ENCODE assay signal across 8 cellular contexts in the genomic region with DNA sequence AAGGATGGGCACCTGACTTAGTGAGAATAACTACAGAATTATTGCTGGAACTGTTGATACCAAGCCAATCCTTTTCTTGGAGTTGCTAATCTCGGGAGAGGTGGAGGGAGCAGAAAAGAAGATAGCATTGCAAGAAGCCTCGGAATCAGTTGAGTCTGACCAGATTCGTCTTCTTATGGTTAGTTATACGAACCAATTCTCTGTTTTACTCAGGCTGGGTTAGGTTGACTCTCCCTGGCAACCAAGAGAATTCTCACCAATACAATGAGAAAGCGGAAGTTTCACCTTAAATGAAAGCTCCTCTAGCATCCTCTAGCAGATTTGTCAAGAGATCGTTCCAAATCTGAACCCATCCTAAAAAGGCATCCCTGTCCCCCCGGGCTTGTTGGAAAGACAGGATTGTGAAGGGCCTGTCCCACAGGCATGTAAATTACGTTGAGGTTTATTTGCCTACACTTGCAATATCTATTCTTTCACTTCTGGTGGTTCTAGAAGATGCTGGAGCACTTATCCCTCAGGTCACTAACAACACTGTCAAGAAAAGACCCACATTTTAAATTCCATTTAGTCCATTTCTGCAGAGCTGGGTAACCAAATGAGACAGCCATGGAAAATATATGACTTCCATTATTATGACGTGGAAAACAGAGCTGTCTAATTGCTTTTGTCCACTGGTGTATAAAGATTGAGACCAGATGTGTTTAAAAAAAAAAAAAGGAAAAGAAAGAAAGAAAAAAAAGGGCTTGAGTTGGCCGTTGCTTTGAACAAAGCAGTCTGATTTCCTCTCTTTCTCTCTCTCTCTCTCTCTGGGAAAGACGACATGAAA. TPM values are rescaled to one million over a fixed set of nuclear protein-coding genes. Genes with fewer than 3 reads are reported as not detected.
DNase-seq lines count a peak whose midpoint lies in the region; ATAC-seq and TF ChIP-seq lines count a peak whose summit lies in the region.

No MANE protein-coding gene starts in this region.

- intact Hi-C loops in activated CD8-positive, alpha-beta T cell treated with anti-CD3 and anti-CD28 coated beads for 36 hours (cut with micrococcal nuclease): no loop called here
- intact Hi-C loops in posterior vena cava (cut with DNase I): no loop called here

- peak overlapping the region; percentile 14 for H3K4me3 ChIP-seq in skeletal muscle cell (ENCODE audit: low read depth, low read length)

- ATAC-seq in GM19023 (IDR thresholded peaks at IDR 0.05; ENCODE audit: unreplicated experiment) (peak; percentile 75), HG02840 (IDR thresholded peaks at IDR 0.05; ENCODE audit: low FRiP score, unreplicated experiment) (peak; percentile 73)
- peak; percentile 38 for ATAC-seq in activated CD8-positive, alpha-beta T cell treated with anti-CD3 and anti-CD28 coated beads for 36 hours

- H3K27me3 Mint-ChIP-seq in activated CD8-positive, alpha-beta T cell treated with anti-CD3 and anti-CD28 coated beads for 36 hours: peaks cover 2% of the 10 kb centered on the region

- H3K4me3 Mint-ChIP-seq in activated CD8-positive, alpha-beta T cell treated with anti-CD3 and anti-CD28 coated beads for 36 hours: peak overlapping the region; percentile 17

- POLR2A ChIA-PET in activated CD8-positive, alpha-beta T cell treated with anti-CD3 and anti-CD28 coated beads for 36 hours (lab: Charles Lee): interaction anchor here (1.7 kb wide), 1 partner anchor 155 kb away, joined by 5 read pairs; a partner anchor contains a TSS

- H3K9me3 Mint-ChIP-seq in activated CD8-positive, alpha-beta T cell treated with anti-CD3 and anti-CD28 coated beads for 36 hours: no peaks in the 10 kb centered on the region

- H3K4me1 Mint-ChIP-seq in activated CD8-positive, alpha-beta T cell treated with anti-CD3 and anti-CD28 coated beads for 36 hours (ENCODE audit: low read depth): peaks cover 26% of the 10 kb centered on the region

- no peak for TF ChIP-seq CTCF in activated CD8-positive, alpha-beta T cell treated with anti-CD3 and anti-CD28 coated beads for 36 hours (IDR thresholded peaks at IDR 0.05)

- no peak overlapping the region for H3K27ac Mint-ChIP-seq in activated CD8-positive, alpha-beta T cell treated with anti-CD3 and anti-CD28 coated beads for 36 hours

- H3K36me3 Mint-ChIP-seq in activated CD8-positive, alpha-beta T cell treated with anti-CD3 and anti-CD28 coated beads for 36 hours (ENCODE audit: low read depth): no peaks in the 10 kb centered on the region

- CTCF ChIA-PET in activated CD8-positive, alpha-beta T cell treated with anti-CD3 and anti-CD28 coated beads for 36 hours (lab: Charles Lee): interaction anchor here (0.8 to 1.4 kb wide), 2 partner anchors 15 to 845 kb away, joined by 3 to 5 read pairs; no protein-coding TSS in a partner anchor

- peak; percentile 7 for DNase-seq in activated CD8-positive, alpha-beta T cell treated with anti-CD3 and anti-CD28 coated beads for 36 hours
- DNase-seq in skeletal muscle cell (ENCODE audit: low read depth): no peak
- no peak for DNase-seq in NCI-H2171 (lab: John Stamatoyannopoulos, UW)
- DNase-seq in SW480 (ENCODE audit: low spot score): no peak
- DNase-seq in NCI-H2029 (lab: John Stamatoyannopoulos, UW): no peak
- no peak for DNase-seq in posterior vena cava (ENCODE audit: low spot score)

RNA-seq across cellular contexts. Expression of a gene that starts 43.3 kb away (rescaled TPM):
- 10 to 100 TPM; 79.0 to 80.3 TPM for total RNA-seq in activated CD8-positive, alpha-beta T cell treated with anti-CD3 and anti-CD28 coated beads for 36 hours
- total RNA-seq in posterior vena cava: 100 to 1,000 TPM in 1 of 2 donors, 10 to 100 TPM in 1; 88.4 to 135 TPM
